ENCODE assay signal across 14 cellular contexts in genomic region chr9:124251605-124252366, GRCh38. TPM values are rescaled to one million over a fixed set of nuclear protein-coding genes. Genes with fewer than 3 reads are reported as not detected.
A peak's percentile ranks its signal among the peaks of the same experiment; 100 is the strongest.
DNase-seq lines count a peak whose midpoint lies in the region; FAIRE-seq and TF ChIP-seq lines count a peak whose summit lies in the region.
"Had no signal": no experiment of that assay in that cellular context is flagged by ENCODE, and none has a peak within 500 bp of the region (broad histone marks: within the 10 kb centered on the region; RNA-seq: fewer than 3 reads in every experiment).

No MANE protein-coding gene starts in this region.

- peaks cover 5% of the 10 kb centered on the region for H3K79me1 ChIP-seq in trophoblast cell (ENCODE audit: low read length)

- peak; percentile 85 for FAIRE-seq in RCC 7860 (lab: Jason Lieb, UNC)
- FAIRE-seq: endometrium had no signal

- no peaks in the 10 kb centered on the region for H3K36me3 ChIP-seq in fibroblast of lung (ENCODE audit: control insufficient read depth, insufficient read depth, low read length)
- no peaks in the 10 kb centered on the region for H3K36me3 ChIP-seq in trophoblast cell (ENCODE audit: control insufficient read depth in 1 of 2, insufficient read depth in 2 of 2, low read length in 2 of 2)
- H3K36me3 ChIP-seq in esophagus muscularis mucosa, result no peaks in the 10 kb centered on the region
- H3K36me3 ChIP-seq: MG63 had no signal

- no peak for TF ChIP-seq EP300 in esophagus muscularis mucosa (IDR thresholded peaks at IDR 0.05)

- H3K79me2 ChIP-seq in fibroblast of lung (ENCODE audit: control insufficient read depth, insufficient read depth, low read length) (no peaks in the 10 kb centered on the region), trophoblast cell (ENCODE audit: control insufficient read depth, insufficient read depth, low read length, poor library complexity) (no peaks in the 10 kb centered on the region)

- H3K4me1 ChIP-seq in fibroblast of lung (ENCODE audit: control insufficient read depth, extremely low read depth, insufficient read depth, low read length) (peaks cover 8% of the 10 kb centered on the region), trophoblast cell (ENCODE audit: control insufficient read depth in 1 of 2, insufficient read depth in 2 of 2, low read length in 2 of 2) (peaks cover 16 to 17% of the 10 kb centered on the region in 2 experiments), esophagus muscularis mucosa (peaks cover 0 to 9% (median 0%) of the 10 kb centered on the region in 4 donors)

- H3K23ac ChIP-seq in trophoblast cell (ENCODE audit: low read length), result no peak overlapping the region

- peak overlapping the region; percentile 3 for H2BK5ac ChIP-seq in trophoblast cell (ENCODE audit: low read depth, low read length, poor library complexity)

- H3K9ac ChIP-seq in fibroblast of lung (ENCODE audit: insufficient read depth, low read length) (no peak overlapping the region), trophoblast cell (ENCODE audit: low read length) (no peak overlapping the region)

- WGBS in trophoblast cell (ENCODE audit: extremely low coverage, insufficient coverage, insufficient read length), result no CpG with 5 or more reads among the region's 16 CpGs
- WGBS in esophagus muscularis mucosa, result 63% methylated on average over 16 of the region's 16 CpGs

- no peak overlapping the region for H3K18ac ChIP-seq in trophoblast cell (ENCODE audit: low read length)

- H3K4me3 ChIP-seq in fibroblast of lung (replicated peaks in 1 of 4; ENCODE audit: control extremely low read depth in 1 of 4, insufficient read depth in 1 of 4, low read depth in 3 of 4, low read length in 4 of 4) (no peak overlapping the region), trophoblast cell (ENCODE audit: low read depth, low read length) (no peak overlapping the region), esophagus muscularis mucosa (no peak overlapping the region)
- H3K4me3 ChIP-seq: lung, MG63, skin epidermis had no signal

- DNase-seq in DMS53 (lab: John Stamatoyannopoulos, UW) (peak; percentile 46), DMS53 treated with DMSO at 0.1 percent for 48 hours (lab: John Stamatoyannopoulos, UW; ENCODE audit: unreplicated experiment) (no peak), RCC 7860 (ENCODE audit: low spot score) (peak; percentile 88), fibroblast of lung (ENCODE audit: low read depth in 2 of 2) (peak in 1 of 2 donors; percentile 85), trophoblast cell (peak; percentile 86 to 88), inferior parietal cortex (ENCODE audit: extremely low spot score) (no peak), NCI-H1694 (lab: John Stamatoyannopoulos, UW) (no peak), esophagus muscularis mucosa (ENCODE audit: extremely low spot score) (no peak)
- DNase-seq: activated CD4-positive, alpha-beta T cell treated with anti-CD3 and anti-CD28 coated beads, Interleukin-2, amount 10 ng/mL, durations not matched to agents 7 days and 5 days; MG63 had no signal

- TF ChIP-seq CTCF in fibroblast of lung (conservative IDR thresholded peaks at IDR 0.05 in 1 of 2, IDR thresholded peaks at IDR 0.05 in 1 of 2; ENCODE audit: low read depth in 1 of 2, low read length in 2 of 2), result no peak
- TF ChIP-seq CTCF in esophagus muscularis mucosa (IDR thresholded peaks at IDR 0.05), result no peak

- H4K12ac ChIP-seq in trophoblast cell (ENCODE audit: low read depth, low read length), result no peak overlapping the region

- TF ChIP-seq POLR2A in esophagus muscularis mucosa (IDR thresholded peaks at IDR 0.05; ENCODE audit: low read depth), result no peak

- H4K8ac ChIP-seq in trophoblast cell (ENCODE audit: low read depth, low read length), result no peak overlapping the region

- intact Hi-C loops in esophagus muscularis mucosa (cut with DNase I), result no loop called here

- H3K27ac ChIP-seq in fibroblast of lung (ENCODE audit: insufficient read depth, low read length) (no peak overlapping the region), trophoblast cell (ENCODE audit: low read depth, low read length) (peak overlapping the region; percentile 53), esophagus muscularis mucosa (replicated peaks in 1 of 4) (no peak overlapping the region)
- H3K27ac ChIP-seq: 22Rv1, skin epidermis had no signal

- H3K14ac ChIP-seq in trophoblast cell (ENCODE audit: low read length), result peak overlapping the region; percentile 30

- no peaks in the 10 kb centered on the region for H3K9me3 ChIP-seq in fibroblast of lung (ENCODE audit: control insufficient read depth, insufficient read depth, low read depth, low read length)
- no peaks in the 10 kb centered on the region for H3K9me3 ChIP-seq in trophoblast cell (ENCODE audit: insufficient read depth, low read depth, low read length)
- H3K9me3 ChIP-seq in esophagus muscularis mucosa, result no peaks in the 10 kb centered on the region
- H3K9me3 ChIP-seq: MG63 had no signal

- H2BK12ac ChIP-seq in trophoblast cell (ENCODE audit: low read length), result peak overlapping the region; percentile 8

- no peaks in the 10 kb centered on the region for H4K20me1 ChIP-seq in fibroblast of lung (ENCODE audit: control insufficient read depth, extremely low read depth, insufficient read depth, low read length)

- no peak overlapping the region for H3K4me2 ChIP-seq in fibroblast of lung (ENCODE audit: extremely low read depth, insufficient read depth, low read length)
- no peak overlapping the region for H3K4me2 ChIP-seq in trophoblast cell (ENCODE audit: low read length)

- H2AK5ac ChIP-seq in trophoblast cell (ENCODE audit: low read length), result no peak overlapping the region

- peak overlapping the region; percentile 0 for H2BK120ac ChIP-seq in trophoblast cell (ENCODE audit: insufficient read depth, low read length, poor library complexity)

- H2AFZ ChIP-seq in fibroblast of lung (ENCODE audit: low read length) (peak overlapping the region; percentile 47), trophoblast cell (ENCODE audit: insufficient read depth, low read length, poor library complexity) (no peak overlapping the region)

- H4K91ac ChIP-seq in trophoblast cell (ENCODE audit: low read depth, low read length), result peak overlapping the region; percentile 22

- H3K27me3 ChIP-seq in fibroblast of lung (ENCODE audit: control insufficient read depth, insufficient read depth, low read length), result no peaks in the 10 kb centered on the region
- no peaks in the 10 kb centered on the region for H3K27me3 ChIP-seq in trophoblast cell (ENCODE audit: insufficient read depth, low read length)
- no peaks in the 10 kb centered on the region for H3K27me3 ChIP-seq in esophagus muscularis mucosa
- H3K27me3 ChIP-seq: MG63 had no signal

- H3K4ac ChIP-seq in trophoblast cell (ENCODE audit: low read depth, low read length), result no peak overlapping the region

RNA-seq across cellular contexts. Expression of gene NEK6, which starts 6.0 kb away (rescaled TPM):
- total RNA-seq in fibroblast of lung (64.5 and 71.2 TPM in 2 replicates), esophagus muscularis mucosa (10 to 100 TPM; 14.1 to 21.9 (median 15.1) TPM)
- 71.4 and 102 TPM in 2 replicates for polyA plus RNA-seq in fibroblast of lung
- 55.8 and 75.3 TPM in 2 replicates for polyA plus RNA-seq in fibroblast of lung (2012)
- polyA minus RNA-seq in fibroblast of lung (ENCODE audit: low replicate concordance), result 119 and 153 TPM in 2 replicates
- 51.6 and 53.5 TPM in 2 replicates for polyA plus RNA-seq in trophoblast cell (2013)

Comparison
In these comparisons a context has a peak if more than half of its experiments do, and no peak if none do; other contexts are left out.
1. DNase-seq: peak in DMS53 (single experiment), RCC 7860 (single experiment) and trophoblast cell (2 of 2); none in DMS53 treated with DMSO at 0.1 percent for 48 hours (single experiment), inferior parietal cortex (single experiment), NCI-H1694 (single experiment) and esophagus muscularis mucosa (single experiment).